In genomic region chr3:158086776-158087175, GRCh38 we compare ENCODE assay signal across 32 cellular contexts. TPM values are rescaled to one million over a fixed set of nuclear protein-coding genes. Genes with fewer than 3 reads are reported as not detected.
"Had no signal": no experiment of that assay in that cellular context is flagged by ENCODE, and none has a peak within 500 bp of the region (broad histone marks: within the 10 kb centered on the region; RNA-seq: fewer than 3 reads in every experiment).

No MANE protein-coding gene starts in this region.

- ATAC-seq: activated CD4-positive, alpha-beta T cell treated with anti-CD3 and anti-CD28 coated beads for 36 hours; activated naive CD4-positive, alpha-beta T cell treated with anti-CD3 and anti-CD28 coated beads, Interleukin-2, amount 50 U/mL, for 72 hours; activated T-cell treated with anti-CD3 and anti-CD28 coated beads, Interleukin-2, amount 50 U/mL, for 72 hours; foreskin keratinocyte; gastroesophageal sphincter; heart right ventricle had no signal

- H3K27me3 ChIP-seq: ascending aorta had no signal

- H3K4me1 ChIP-seq: ascending aorta, breast epithelium, esophagus squamous epithelium, gastroesophageal sphincter, heart right ventricle had no signal

- H3K36me3 ChIP-seq: ascending aorta, breast epithelium, esophagus squamous epithelium, gastroesophageal sphincter, heart right ventricle had no signal

- H3K27ac ChIP-seq: ascending aorta, breast epithelium, esophagus squamous epithelium, foreskin keratinocyte, gastroesophageal sphincter, heart right ventricle, hepatocyte had no signal

- H2AFZ ChIP-seq: hepatocyte had no signal

- FAIRE-seq: colon, endometrium, endothelial cell of umbilical vein had no signal

- DNase-seq: activated CD4-positive, alpha-beta memory T cell treated with anti-CD3 and anti-CD28 coated beads, Interleukin-2, amount 10 ng/mL, durations not matched to agents 7 days and 5 days; activated CD4-positive, alpha-beta T cell treated with anti-CD3 and anti-CD28 coated beads for 36 hours; activated CD4-positive, alpha-beta T cell treated with anti-CD3 and anti-CD28 coated beads, Interleukin-2, amount 10 ng/mL, durations not matched to agents 7 days and 5 days; activated CD4-positive, alpha-beta T cell treated with anti-CD3 and anti-CD28 coated beads, Interleukin-2, amount 50 U/mL, for 4 hours; activated CD4-positive, CD25-positive, alpha-beta regulatory T cell; activated CD4-positive, CD25-positive, alpha-beta regulatory T cell treated with anti-CD3 and anti-CD28 coated beads, Interleukin-2, amount 50 U/mL, for 72 hours; activated CD8-positive, alpha-beta memory T cell treated with anti-CD3 and anti-CD28 coated beads, Interleukin-2, amount 50 U/mL, for 48 hours; activated gamma-delta T cell; activated naive CD4-positive, alpha-beta T cell; activated naive CD4-positive, alpha-beta T cell treated with anti-CD3 and anti-CD28 coated beads, Interleukin-2, amount 10 ng/mL, durations not matched to agents 7 days and 5 days; activated naive CD8-positive, alpha-beta T cell treated with anti-CD3 and anti-CD28 coated beads, Interleukin-2, amount 10 ng/mL, durations not matched to agents 7 days and 5 days; activated T-cell treated with anti-CD3 and anti-CD28 coated beads for 4 hours; activated T-cell treated with anti-CD3 and anti-CD28 coated beads, Interleukin-2, amount 50 U/mL, for 24 hours; activated T-cell treated with anti-CD3 and anti-CD28 coated beads, Interleukin-2, amount 50 U/mL, for 72 hours; cortex of kidney; effector CD8-positive, alpha-beta T cell; esophagus squamous epithelium; foreskin keratinocyte; heart right ventricle; T-helper 2 cell had no signal

- H3K4me2 ChIP-seq: hepatocyte had no signal

- H3K79me2 ChIP-seq: hepatocyte had no signal

- H3K9me3 ChIP-seq: ascending aorta, breast epithelium, esophagus squamous epithelium, gastroesophageal sphincter, heart right ventricle had no signal

- H3K4me3 ChIP-seq: ascending aorta, breast epithelium, esophagus squamous epithelium, gastroesophageal sphincter, heart right ventricle, hepatocyte had no signal

RNA-seq across cellular contexts. Expression of gene SHOX2, which starts 19.4 kb away (rescaled TPM):
- total RNA-seq: activated CD4-positive, alpha-beta memory T cell treated with anti-CD3 and anti-CD28 coated beads, Interleukin-2, amount 10 ng/mL, durations not matched to agents 7 days and 5 days; activated CD4-positive, alpha-beta T cell treated with anti-CD3 and anti-CD28 coated beads for 36 hours; activated CD4-positive, alpha-beta T cell treated with anti-CD3 and anti-CD28 coated beads, Interleukin-2, amount 10 ng/mL, durations not matched to agents 7 days and 5 days; activated naive CD4-positive, alpha-beta T cell treated with anti-CD3 and anti-CD28 coated beads, Interleukin-2, amount 50 U/mL, for 72 hours; activated naive CD8-positive, alpha-beta T cell treated with anti-CD3 and anti-CD28 coated beads, Interleukin-2, amount 10 ng/mL, durations not matched to agents 7 days and 5 days; ascending aorta; chondrocyte; dermis microvascular lymphatic vessel endothelial cell; endothelial cell of umbilical vein; esophagus squamous epithelium; foreskin keratinocyte; glomerular endothelial cell; T-helper 1 cell treated with Interleukin-12 subunit alpha and Interleukin-12 subunit beta and Interleukin-4 antibody, amounts not matched to agents 30 ng/mL and 1 ng/mL, for 36 hours had no signal
- polyA plus RNA-seq: endothelial cell of umbilical vein, foreskin keratinocyte had no signal
